ENCODE assay signal across 8 cellular contexts in the genomic region with DNA sequence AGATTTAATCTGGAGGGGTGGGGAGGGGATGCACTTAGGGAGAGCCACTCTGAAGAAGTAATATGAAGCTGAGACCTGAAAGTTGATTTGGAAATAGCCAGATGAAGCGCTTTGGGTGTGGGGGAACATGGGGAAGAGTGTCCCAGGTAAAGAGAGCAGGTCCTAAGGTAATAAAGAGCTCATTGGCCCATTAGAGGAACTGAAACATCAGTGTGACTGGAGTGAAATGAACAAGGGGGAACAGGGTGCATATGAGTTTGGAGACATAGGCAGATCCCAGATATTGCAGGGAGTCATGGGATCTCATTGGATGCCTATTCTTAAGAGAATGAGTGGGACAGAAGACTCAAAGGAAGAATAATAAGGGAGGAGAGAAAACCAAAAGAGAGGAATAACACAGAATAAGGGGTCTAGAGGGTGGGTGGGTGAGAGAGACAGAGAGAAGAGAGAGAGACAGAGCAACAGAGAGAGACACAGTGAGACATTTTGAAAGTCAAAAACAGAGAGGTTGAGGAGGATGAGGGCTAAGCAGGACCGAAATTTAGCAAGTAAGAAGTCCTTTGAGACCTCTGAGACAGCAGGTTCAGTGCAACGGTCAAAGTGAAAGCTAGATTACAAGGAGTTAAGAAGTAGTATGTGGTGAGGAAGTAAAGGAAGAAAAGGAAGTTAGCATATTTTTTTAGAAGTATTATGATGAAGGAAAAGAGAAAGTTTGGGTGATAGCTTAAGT. TPM values are rescaled to one million over a fixed set of nuclear protein-coding genes. Genes with fewer than 3 reads are reported as not detected.
A peak's percentile ranks its signal among the peaks of the same experiment; 100 is the strongest.
DNase-seq lines count a peak whose midpoint lies in the region; ATAC-seq lines count a peak whose summit lies in the region.
"Not testable (repeated sequence)": the region's sequence is repeated elsewhere in the genome, so short reads cannot be mapped to it uniquely, and the experiment has no call there.

No MANE protein-coding gene starts in this region.

- H3K9me3 Mint-ChIP-seq in T-cell; activated naive CD8-positive, alpha-beta T cell treated with anti-CD3 and anti-CD28 coated beads, Interleukin-2, amount 10 ng/mL, durations not matched to agents 7 days and 5 days; stimulated activated naive B cell treated with anti-CD40 and anti-IgM and Interleukin-4, amounts not matched to agents 10 μg/mL and 1 μg/mL and 100 μg/mL, for 72 hours: not testable (repeated sequence)

- DNase-seq in T-cell; activated naive CD8-positive, alpha-beta T cell treated with anti-CD3 and anti-CD28 coated beads, Interleukin-2, amount 10 ng/mL, durations not matched to agents 7 days and 5 days; stimulated activated naive B cell treated with anti-CD40 and anti-IgM and Interleukin-4, amounts not matched to agents 10 μg/mL and 1 μg/mL and 100 μg/mL, for 72 hours: not testable (repeated sequence)

- ATAC-seq in GM18508 (IDR thresholded peaks at IDR 0.05; ENCODE audit: insufficient read depth, unreplicated experiment) (peak; percentile 60), GM19438 (IDR thresholded peaks at IDR 0.05; ENCODE audit: low read depth, unreplicated experiment) (peak; percentile 82), HG02588 (IDR thresholded peaks at IDR 0.05; ENCODE audit: unreplicated experiment) (peak; percentile 71), HG03095 (IDR thresholded peaks at IDR 0.05; ENCODE audit: unreplicated experiment) (peak; percentile 80), HG03575 (IDR thresholded peaks at IDR 0.05; ENCODE audit: extremely low read depth, insufficient number of reproducible peaks, low FRiP score, unreplicated experiment) (peak; percentile 62), T-cell (replicated peaks in 1 of 4) (peak; percentile 52 to 83 (median 72))
- peak; percentile 87 for ATAC-seq in activated naive CD8-positive, alpha-beta T cell treated with anti-CD3 and anti-CD28 coated beads, Interleukin-2, amount 10 ng/mL, durations not matched to agents 7 days and 5 days (ENCODE audit: low read depth)
- ATAC-seq in stimulated activated naive B cell treated with anti-CD40 and anti-IgM and Interleukin-4, amounts not matched to agents 10 μg/mL and 1 μg/mL and 100 μg/mL, for 72 hours (replicated peaks): peak; percentile 83

- H3K36me3 Mint-ChIP-seq in T-cell; activated naive CD8-positive, alpha-beta T cell treated with anti-CD3 and anti-CD28 coated beads, Interleukin-2, amount 10 ng/mL, durations not matched to agents 7 days and 5 days; stimulated activated naive B cell treated with anti-CD40 and anti-IgM and Interleukin-4, amounts not matched to agents 10 μg/mL and 1 μg/mL and 100 μg/mL, for 72 hours: not testable (repeated sequence)

- not testable (repeated sequence) for H3K27me3 Mint-ChIP-seq in T-cell; activated naive CD8-positive, alpha-beta T cell treated with anti-CD3 and anti-CD28 coated beads, Interleukin-2, amount 10 ng/mL, durations not matched to agents 7 days and 5 days; stimulated activated naive B cell treated with anti-CD40 and anti-IgM and Interleukin-4, amounts not matched to agents 10 μg/mL and 1 μg/mL and 100 μg/mL, for 72 hours

- POLR2A ChIA-PET in T-cell (lab: Charles Lee); activated naive CD8-positive, alpha-beta T cell treated with anti-CD3 and anti-CD28 coated beads, Interleukin-2, amount 10 ng/mL, durations not matched to agents 7 days and 5 days (lab: Charles Lee): not testable (repeated sequence)

- CTCF ChIA-PET in T-cell (lab: Charles Lee): not testable (repeated sequence)

- H3K27ac Mint-ChIP-seq in T-cell: peak overlapping the region; percentile 81 to 88
- peak overlapping the region; percentile 76 for H3K27ac Mint-ChIP-seq in activated naive CD8-positive, alpha-beta T cell treated with anti-CD3 and anti-CD28 coated beads, Interleukin-2, amount 10 ng/mL, durations not matched to agents 7 days and 5 days
- not testable (repeated sequence) for H3K27ac Mint-ChIP-seq in stimulated activated naive B cell treated with anti-CD40 and anti-IgM and Interleukin-4, amounts not matched to agents 10 μg/mL and 1 μg/mL and 100 μg/mL, for 72 hours

- peaks cover 13 to 26% (median 25%) of the 10 kb centered on the region in 3 donors for H3K4me1 Mint-ChIP-seq in T-cell
- peaks cover 16% of the 10 kb centered on the region for H3K4me1 Mint-ChIP-seq in activated naive CD8-positive, alpha-beta T cell treated with anti-CD3 and anti-CD28 coated beads, Interleukin-2, amount 10 ng/mL, durations not matched to agents 7 days and 5 days
- peaks cover 11 to 36% of the 10 kb centered on the region in 2 donors for H3K4me1 Mint-ChIP-seq in stimulated activated naive B cell treated with anti-CD40 and anti-IgM and Interleukin-4, amounts not matched to agents 10 μg/mL and 1 μg/mL and 100 μg/mL, for 72 hours

- peak overlapping the region; percentile 26 to 57 (median 48) for H3K4me3 Mint-ChIP-seq in T-cell
- peak overlapping the region; percentile 67 for H3K4me3 Mint-ChIP-seq in activated naive CD8-positive, alpha-beta T cell treated with anti-CD3 and anti-CD28 coated beads, Interleukin-2, amount 10 ng/mL, durations not matched to agents 7 days and 5 days
- H3K4me3 Mint-ChIP-seq in stimulated activated naive B cell treated with anti-CD40 and anti-IgM and Interleukin-4, amounts not matched to agents 10 μg/mL and 1 μg/mL and 100 μg/mL, for 72 hours: peak overlapping the region; percentile 47 to 61

RNA-seq across cellular contexts. Expression of a gene that starts 52.5 kb away (rescaled TPM):
- total RNA-seq in T-cell: 10 to 100 TPM; 66.4 to 88.5 (median 77.8) TPM
- total RNA-seq in activated naive CD8-positive, alpha-beta T cell treated with anti-CD3 and anti-CD28 coated beads, Interleukin-2, amount 10 ng/mL, durations not matched to agents 7 days and 5 days: 10 to 100 TPM; 78.0 to 89.2 TPM

RNA-seq across cellular contexts. Expression of a gene that starts 54.3 kb away (rescaled TPM):
- 10 to 100 TPM; 29.8 to 33.9 (median 31.2) TPM for total RNA-seq in T-cell
- 10 to 100 TPM; 29.4 to 32.0 TPM for total RNA-seq in activated naive CD8-positive, alpha-beta T cell treated with anti-CD3 and anti-CD28 coated beads, Interleukin-2, amount 10 ng/mL, durations not matched to agents 7 days and 5 days
